Comparison of ENCODE assay signal across 23 cellular contexts in genomic region chr1:34874581-34874980, GRCh38. TPM values are rescaled to one million over a fixed set of nuclear protein-coding genes. Genes with fewer than 3 reads are reported as not detected.
"Had no signal": no experiment of that assay in that cellular context is flagged by ENCODE, and none has a peak within 500 bp of the region (broad histone marks: within the 10 kb centered on the region; RNA-seq: fewer than 3 reads in every experiment).

No MANE protein-coding gene starts in this region.

- H3K9ac ChIP-seq: parathyroid adenoma had no signal

- DNase-seq: effector CD8-positive, alpha-beta T cell; foreskin keratinocyte; heart left ventricle; kidney; mucosa of descending colon; naive B cell; right lobe of liver; small intestine; stimulated activated CD4-positive, alpha-beta T cell treated with anti-CD3 and anti-CD28 coated beads, Interleukin-15, amount 100 ng/mL, for 24 hours; stimulated activated CD4-positive, alpha-beta T cell treated with anti-CD3 and anti-CD28 coated beads, Interleukin-2, amount 100 ng/mL, for 48 hours; stimulated activated naive B cell treated with anti-CD40 and anti-IgM and Interleukin-4, amounts not matched to agents 10 μg/mL and 1 μg/mL and 100 μg/mL, for 72 hours; upper lobe of left lung had no signal

- H3K27ac ChIP-seq: esophagus muscularis mucosa, foreskin keratinocyte, gastroesophageal sphincter, heart left ventricle, hepatocyte, neutrophil, parathyroid adenoma, right lobe of liver, thoracic aorta, tibial nerve, upper lobe of left lung had no signal

- H3K36me3 ChIP-seq: esophagus muscularis mucosa, gastroesophageal sphincter, heart left ventricle, neutrophil, right lobe of liver, thoracic aorta, tibial nerve, upper lobe of left lung had no signal

- H3K79me2 ChIP-seq: hepatocyte, parathyroid adenoma had no signal

- ATAC-seq: foreskin keratinocyte; gastroesophageal sphincter; heart left ventricle; left lobe of liver; mucosa of descending colon; natural killer cell treated with Interleukin-12 subunit alpha and Interleukin-12 subunit beta and Interleukin-15 and Interleukin-18, amount 100 ng/mL, for 72 hours; right lobe of liver; stimulated activated naive B cell treated with anti-CD40 and anti-IgM and Interleukin-4, amounts not matched to agents 10 μg/mL and 1 μg/mL and 100 μg/mL, for 72 hours had no signal

- H3K4me3 ChIP-seq: esophagus muscularis mucosa, gastroesophageal sphincter, heart left ventricle, hepatocyte, lung, mucosa of descending colon, right lobe of liver, thoracic aorta, tibial nerve, upper lobe of left lung had no signal

- H3K4me1 ChIP-seq: esophagus muscularis mucosa, foreskin keratinocyte, gastroesophageal sphincter, heart left ventricle, parathyroid adenoma, right lobe of liver, tibial nerve, upper lobe of left lung had no signal

- H3K4me2 ChIP-seq: hepatocyte had no signal

RNA-seq across cellular contexts. Expression of gene DLGAP3, which starts 54.9 kb away (rescaled TPM):
- polyA plus RNA-seq: fibroblast of lung had no signal
